ENCODE assay signal across 22 cellular contexts in the genomic region with DNA sequence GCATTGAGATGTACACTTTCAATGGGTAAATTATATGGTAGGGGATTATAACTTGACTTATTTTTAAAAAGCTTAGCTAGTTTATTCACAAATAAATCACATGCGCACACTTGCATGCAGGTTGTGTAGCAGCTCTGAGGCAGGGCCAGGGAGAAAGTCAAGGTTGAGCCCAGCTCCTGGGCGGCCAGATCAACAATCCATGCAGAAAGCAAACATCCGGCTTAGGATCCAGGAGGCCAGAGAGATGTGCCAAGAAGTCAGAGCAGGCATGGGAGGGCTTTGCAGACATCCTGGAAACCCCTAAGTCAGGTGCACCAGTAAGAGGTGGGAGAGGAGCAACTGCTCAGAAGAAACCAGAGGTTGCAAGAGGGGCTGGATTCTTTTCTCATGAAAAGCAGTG.
DNase-seq lines count a peak whose midpoint lies in the region; ATAC-seq, FAIRE-seq and TF ChIP-seq lines count a peak whose summit lies in the region.
"Had no signal": no experiment of that assay in that cellular context is flagged by ENCODE, and none has a peak within 500 bp of the region (broad histone marks: within the 10 kb centered on the region; RNA-seq: fewer than 3 reads in every experiment).

No MANE protein-coding gene starts in this region.

- 30 to 41% methylated on average over 3 of the region's 3 CpGs for WGBS in pancreas, 2 donors
- 76 to 100% (median 95%) methylated on average over 3 of the region's 3 CpGs for WGBS in spleen, 5 donors

- H3K9me2 ChIP-seq in Karpas-422 (replicated peaks; ENCODE audit: insufficient read depth, low read length), result no peaks in the 10 kb centered on the region; the same call in 1 of the 2 replicates

- H3K4me3 Mint-ChIP-seq in activated T-cell treated with anti-CD3 and anti-CD28 coated beads, Interleukin-2, amount 50 U/mL, for 24 hours, result no peak overlapping the region
- H3K4me3 Mint-ChIP-seq: CD4-positive, alpha-beta memory T cell had no signal

- TF ChIP-seq CTCF in C4-2B (conservative IDR thresholded peaks at IDR 0.05), result no peak
- no peak for TF ChIP-seq CTCF in colonic mucosa (IDR thresholded peaks at IDR 0.05)
- no peak for TF ChIP-seq CTCF in pancreas (IDR thresholded peaks at IDR 0.05)
- no peak for TF ChIP-seq CTCF in spleen (IDR thresholded peaks at IDR 0.05 in 8 of 11, conservative IDR thresholded peaks at IDR 0.05 in 3 of 11)

- no peak overlapping the region for H2AFZ ChIP-seq in Karpas-422 (ENCODE audit: low read length)
- H2AFZ ChIP-seq: GM23248 had no signal

- H3K4me1 Mint-ChIP-seq in activated T-cell treated with anti-CD3 and anti-CD28 coated beads, Interleukin-2, amount 50 U/mL, for 24 hours (ENCODE audit: low read depth), result peaks cover 10% of the 10 kb centered on the region

- no peak for FAIRE-seq in pancreas (lab: Jason Lieb, UNC)
- FAIRE-seq: G401.6, GM12892 had no signal

- peak; percentile 17 for DNase-seq in Karpas-422
- DNase-seq in colonic mucosa, result peak; percentile 72
- peak in 2 of 6 donors; percentile 10 to 14 for DNase-seq in pancreas
- DNase-seq in activated T-cell treated with anti-CD3 and anti-CD28 coated beads, Interleukin-2, amount 50 U/mL, for 24 hours, result no peak
- no peak for DNase-seq in spleen
- DNase-seq in SK-N-DZ (ENCODE audit: low spot score), result no peak
- DNase-seq: ACHN; CD4-positive, alpha-beta memory T cell; GM23248; HCEC 1CT; KG1; NCI-H1105; NCI-H1694 treated with DMSO at 0.1 percent for 48 hours; NCI-H2081 treated with DMSO at 0.1 percent for 48 hours; NCI-H2171 treated with DMSO at 0.1 percent for 48 hours; NCI-H524 treated with DMSO at 0.1 percent for 48 hours had no signal

- ATAC-seq in pancreas, result peak in 3 of 4 donors; percentile 46 to 65 (median 49)

- H3K79me2 ChIP-seq in Karpas-422 (ENCODE audit: low read length), result no peaks in the 10 kb centered on the region

- TF ChIP-seq POLR2A in spleen (IDR thresholded peaks at IDR 0.05), result no peak

- H3K4me2 ChIP-seq in Karpas-422 (ENCODE audit: low read depth, low read length, poor library complexity, severe bottlenecking), result no peak overlapping the region
- H3K4me2 ChIP-seq: BLaER1 had no signal

- no peaks in the 10 kb centered on the region for H3K4me1 ChIP-seq in Karpas-422 (ENCODE audit: low read length)
- no peaks in the 10 kb centered on the region for H3K4me1 ChIP-seq in colonic mucosa
- no peaks in the 10 kb centered on the region for H3K4me1 ChIP-seq in pancreas
- peaks cover 0 to 14% (median 6%) of the 10 kb centered on the region in 6 donors for H3K4me1 ChIP-seq in spleen
- H3K4me1 ChIP-seq: BLaER1 had no signal

- no peak overlapping the region for H3K9ac ChIP-seq in Karpas-422 (ENCODE audit: low read length)
- H3K9ac ChIP-seq in colonic mucosa (ENCODE audit: low read depth in 2 of 2, low read length in 2 of 2), result no peak overlapping the region
- H3K9ac ChIP-seq: BLaER1, GM23248 had no signal

- no peak overlapping the region for H3K4me3 ChIP-seq in Karpas-422 (ENCODE audit: low read length)
- no peak overlapping the region for H3K4me3 ChIP-seq in colonic mucosa
- no peak overlapping the region for H3K4me3 ChIP-seq in pancreas
- no peak overlapping the region for H3K4me3 ChIP-seq in spleen
- H3K4me3 ChIP-seq: BLaER1, GM23248 had no signal

- H3K27ac ChIP-seq in C4-2B (peak overlapping the region; percentile 50), Karpas-422 (ENCODE audit: low read length) (no peak overlapping the region), colonic mucosa (no peak overlapping the region), pancreas (peak overlapping the region in 1 of 4 donors; percentile 18), spleen (no peak overlapping the region)
- H3K27ac ChIP-seq: BLaER1, GM23248, HL-60, RWPE1 had no signal

- H3K27ac Mint-ChIP-seq in activated T-cell treated with anti-CD3 and anti-CD28 coated beads, Interleukin-2, amount 50 U/mL, for 24 hours, result no peak overlapping the region
- H3K27ac Mint-ChIP-seq: CD4-positive, alpha-beta memory T cell had no signal

- no peaks in the 10 kb centered on the region for H3K27me3 ChIP-seq in Karpas-422 (ENCODE audit: low read length)
- H3K27me3 ChIP-seq in colonic mucosa, result no peaks in the 10 kb centered on the region
- H3K27me3 ChIP-seq in pancreas, result no peaks in the 10 kb centered on the region
- H3K27me3 ChIP-seq in spleen (replicated peaks in 1 of 7), result peaks cover 0 to 29% (median 0%) of the 10 kb centered on the region in 7 donors
- H3K27me3 ChIP-seq: BLaER1 had no signal

- no peaks in the 10 kb centered on the region for H3K9me3 Mint-ChIP-seq in activated T-cell treated with anti-CD3 and anti-CD28 coated beads, Interleukin-2, amount 50 U/mL, for 24 hours

- H3K9me3 ChIP-seq in Karpas-422 (ENCODE audit: low read length) (no peaks in the 10 kb centered on the region), colonic mucosa (no peaks in the 10 kb centered on the region), pancreas (no peaks in the 10 kb centered on the region), spleen (no peaks in the 10 kb centered on the region)
- H3K9me3 ChIP-seq: BLaER1 had no signal

- no peaks in the 10 kb centered on the region for H3K36me3 Mint-ChIP-seq in activated T-cell treated with anti-CD3 and anti-CD28 coated beads, Interleukin-2, amount 50 U/mL, for 24 hours (ENCODE audit: low read depth)
- H3K36me3 Mint-ChIP-seq: CD4-positive, alpha-beta memory T cell had no signal

- intact Hi-C loops in colonic mucosa (cut with DNase I), result loop anchor here (5.0 kb wide), 1 partner anchor 83 kb away; no protein-coding TSS in a partner anchor
- intact Hi-C loops in pancreas (cut with DNase I), result no loop called here
- intact Hi-C loops in spleen (cut with DNase I; ENCODE audit: low total_unique reads), result no loop called here

- H3K36me3 ChIP-seq in Karpas-422 (ENCODE audit: insufficient read depth, low read length) (no peaks in the 10 kb centered on the region), colonic mucosa (no peaks in the 10 kb centered on the region), pancreas (no peaks in the 10 kb centered on the region), spleen (no peaks in the 10 kb centered on the region)
- H3K36me3 ChIP-seq: BLaER1 had no signal

- no peaks in the 10 kb centered on the region for H4K20me1 ChIP-seq in Karpas-422 (ENCODE audit: insufficient read depth, low read depth, low read length)
- H4K20me1 ChIP-seq: BLaER1 had no signal

- H3K27me3 Mint-ChIP-seq in activated T-cell treated with anti-CD3 and anti-CD28 coated beads, Interleukin-2, amount 50 U/mL, for 24 hours, result peaks cover 28% of the 10 kb centered on the region

Comparison
In these comparisons a context has a peak if more than half of its experiments do, and no peak if none do; other contexts are left out.
1. DNase-seq: peak in Karpas-422 (single experiment) and colonic mucosa (single experiment); none in activated T-cell treated with anti-CD3 and anti-CD28 coated beads, Interleukin-2, amount 50 U/mL, for 24 hours (single experiment), spleen (single experiment) and SK-N-DZ (single experiment).